16 cellular contexts compared by ENCODE assay signal in the genomic region with DNA sequence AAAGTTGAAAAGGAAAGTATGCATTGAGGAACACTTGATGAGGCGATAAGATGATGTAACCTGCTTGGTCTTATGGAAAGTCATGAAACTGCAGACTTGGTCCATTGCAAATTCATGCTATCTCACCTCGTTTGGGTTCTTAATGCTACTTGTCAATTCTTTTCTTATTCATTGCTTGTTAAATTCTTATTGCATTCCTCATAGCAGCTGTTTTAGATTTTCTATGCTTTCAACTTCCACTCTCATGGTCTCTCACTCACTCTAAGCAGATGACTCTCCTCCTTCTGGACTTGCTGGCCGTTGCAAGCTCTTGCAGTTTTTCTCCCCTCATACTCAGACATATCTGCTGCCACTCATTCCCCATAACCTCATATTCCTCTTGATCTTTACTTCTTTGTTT.
DNase-seq lines count a peak whose midpoint lies in the region; TF ChIP-seq lines count a peak whose summit lies in the region.
"Had no signal": no experiment of that assay in that cellular context is flagged by ENCODE, and none has a peak within 500 bp of the region (broad histone marks: within the 10 kb centered on the region; RNA-seq: fewer than 3 reads in every experiment).

No MANE protein-coding gene starts in this region.

- DNase-seq in GM04503 (ENCODE audit: low read depth) (peak; percentile 76), SK-N-MC (ENCODE audit: low read depth, low spot score) (no peak), fibroblast of gingiva (ENCODE audit: low read depth) (peak; percentile 74), retinal pigment epithelial cell (ENCODE audit: low read depth) (no peak), lower leg skin (ENCODE audit: low spot score in 2 of 2) (no peak), AML-193 (lab: John Stamatoyannopoulos, UW) (no peak), NK-92 (lab: John Stamatoyannopoulos, UW; ENCODE audit: unreplicated experiment) (no peak)
- DNase-seq: activated CD8-positive, alpha-beta memory T cell treated with anti-CD3 and anti-CD28 coated beads, Interleukin-2, amount 10 ng/mL, durations not matched to agents 7 days and 5 days; activated gamma-delta T cell treated with Interleukin-2 at 50 U/mL for 16 hours; CD4-positive, alpha-beta memory T cell; DND-41; MV-4-11; NCI-H2081 treated with DMSO at 0.1 percent for 48 hours; retina; testis had no signal

- H3K4me3 ChIP-seq in SK-N-MC (peak overlapping the region; percentile 48), retinal pigment epithelial cell (ENCODE audit: low read length) (no peak overlapping the region), lower leg skin (ENCODE audit: low read depth, poor library complexity, severe bottlenecking) (no peak overlapping the region)
- H3K4me3 ChIP-seq: gastroesophageal sphincter, testis had no signal

- TF ChIP-seq POLR2A in lower leg skin (IDR thresholded peaks at IDR 0.05): no peak

- peak overlapping the region; percentile 67 for H3K27ac ChIP-seq in SK-N-MC
- H3K27ac ChIP-seq: gastroesophageal sphincter, testis had no signal

- TF ChIP-seq CTCF in retinal pigment epithelial cell (conservative IDR thresholded peaks at IDR 0.05; ENCODE audit: low read depth, low read length) (peak; percentile 5), lower leg skin (IDR thresholded peaks at IDR 0.05) (no peak)

- H3K9me3 ChIP-seq in SK-N-MC (ENCODE audit: low read depth, low read length): no peaks in the 10 kb centered on the region
- H3K9me3 ChIP-seq: gastroesophageal sphincter, testis had no signal

- intact Hi-C loops in lower leg skin (cut with DNase I; ENCODE audit: low total_unique reads): no loop called here

- H3K36me3 ChIP-seq in SK-N-MC (ENCODE audit: insufficient read depth, low read length): no peaks in the 10 kb centered on the region
- H3K36me3 ChIP-seq: gastroesophageal sphincter had no signal

- WGBS in lower leg skin, 2 donors: 49 to 57% methylated on average over 3 of the region's 3 CpGs

- H3K9ac ChIP-seq in SK-N-MC (ENCODE audit: insufficient read length): no peak overlapping the region

Comparison
In these comparisons a context has a peak if more than half of its experiments do, and no peak if none do; other contexts are left out.
1. DNase-seq: peak in GM04503 (single experiment) and fibroblast of gingiva (single experiment); none in SK-N-MC (single experiment), retinal pigment epithelial cell (single experiment), lower leg skin (0 of 2), AML-193 (0 of 2) and NK-92 (single experiment).